8 cellular contexts compared by ENCODE assay signal in the genomic region with DNA sequence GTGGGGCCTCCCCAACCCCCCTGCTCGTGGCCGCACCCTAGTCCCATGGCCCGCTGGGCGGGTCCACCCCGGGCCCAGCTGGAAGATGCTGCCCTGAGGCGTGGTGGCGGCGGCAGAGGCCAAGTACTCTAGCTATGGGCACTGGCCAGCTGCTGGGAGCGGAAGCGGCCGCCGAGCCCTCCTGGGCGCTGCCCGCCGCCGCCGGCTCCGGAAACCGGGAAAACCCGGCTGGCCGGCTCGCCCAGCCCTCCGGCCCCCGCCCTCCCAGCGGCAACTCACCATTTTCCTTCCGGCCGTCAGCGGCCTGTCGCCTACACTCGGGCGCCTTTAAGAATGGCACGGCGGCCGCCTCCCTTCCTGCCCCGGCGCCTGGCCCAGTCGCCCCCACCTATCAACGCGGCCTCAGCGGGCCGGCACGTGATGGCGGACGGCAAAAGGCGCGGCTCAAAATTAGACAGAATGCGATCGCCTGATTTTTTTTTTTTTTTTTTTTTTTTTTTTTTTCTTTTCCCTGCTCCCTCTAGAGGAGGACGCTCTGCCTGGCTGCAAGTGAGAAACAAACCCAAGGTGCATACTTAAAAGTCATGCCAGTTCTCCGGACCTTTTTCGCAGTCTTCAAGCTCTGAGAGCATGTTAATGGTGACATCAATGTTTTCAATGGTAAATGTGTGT. TPM values are rescaled to one million over a fixed set of nuclear protein-coding genes. Genes with fewer than 3 reads are reported as not detected.
DNase-seq lines count a peak whose midpoint lies in the region; ATAC-seq and TF ChIP-seq lines count a peak whose summit lies in the region.

GMFB (minus strand) TSS at position 335 of the 672 bp plus-strand sequence; CDS start at position 282, 53 bp downstream.

- CTCF ChIA-PET in PC-9 (lab: Charles Lee): interaction anchor here (0.5 to 1.7 kb wide), 2 partner anchors 21 to 91 kb away, joined by 3 to 6 read pairs; partner anchors contain the start of gene CGRRF1

- H3K27me3 ChIP-seq in PC-9 (ENCODE audit: insufficient read depth, low read depth): no peaks in the 10 kb centered on the region
- H3K27me3 ChIP-seq in muscle layer of colon (ENCODE audit: control insufficient read depth in 1 of 2, insufficient read depth in 2 of 2, low read length in 2 of 2): no peaks in the 10 kb centered on the region

- peak within 1 kb of the TSS; percentile 98 for H3K9ac ChIP-seq in muscle layer of colon (ENCODE audit: low read length)

- H3K36me3 ChIP-seq in PC-9 (ENCODE audit: low read depth): no peaks in the 10 kb centered on the region
- H3K36me3 ChIP-seq in muscle layer of colon (ENCODE audit: insufficient read depth, low read length): no peaks in the 10 kb centered on the region

- peak; percentile 81 for ATAC-seq in GM21717 (IDR thresholded peaks at IDR 0.05; ENCODE audit: unreplicated experiment)

- POLR2A ChIA-PET in PC-9 (lab: Charles Lee; ENCODE audit: unreplicated experiment): interaction anchor here (0.7 to 1.0 kb wide), 2 partner anchors 21 to 46 kb away, joined by 3 to 6 read pairs; partner anchors contain the start of gene CGRRF1

- H2AFZ ChIP-seq in PC-9: peak within 1 kb of the TSS; percentile 91

- intact Hi-C loops in PC-9 (cut with micrococcal nuclease; ENCODE audit: unreplicated experiment): loop anchor here (2.0 to 10.0 kb wide), 3 partner anchors 20 to 166 kb away; partner anchors contain the start of genes CGRRF1 and CNIH1

- in situ Hi-C loops in KBM-7 (cut with MboI; ENCODE audit: low pct_unique_long_range_greater_than_20kb, low sequenced_read_pairs): no loop called here

- peaks cover 45% of the 10 kb centered on the region for H3K79me2 ChIP-seq in PC-9 (ENCODE audit: low read depth)

- peaks cover 30% of the 10 kb centered on the region for H3K4me1 ChIP-seq in PC-9 (replicated peaks; ENCODE audit: insufficient read depth)
- H3K4me1 ChIP-seq in muscle layer of colon (ENCODE audit: insufficient read depth, low read length): peaks cover 27% of the 10 kb centered on the region

- no TSS peak for BruUV-seq in PC-9 (replicated peaks; lab: Mats Ljungman, UMichigan)

- peak; percentile 83 for TF ChIP-seq POLR2A in erythroblast (IDR thresholded peaks at IDR 0.05; ENCODE audit: low read length)

- H3K4me2 ChIP-seq in PC-9: peak within 1 kb of the TSS; percentile 95

- no peaks in the 10 kb centered on the region for H3K9me2 ChIP-seq in PC-9 (ENCODE audit: insufficient read depth)

- H3K4me3 ChIP-seq in PC-9 (peak within 1 kb of the TSS; percentile 80), muscle layer of colon (ENCODE audit: low read depth in 1 of 2, low read length in 2 of 2) (peak within 1 kb of the TSS; percentile 82 to 96)

- no peaks in the 10 kb centered on the region for H4K20me1 ChIP-seq in PC-9 (ENCODE audit: insufficient read depth)

- H3K9me3 ChIP-seq in PC-9 (ENCODE audit: insufficient read depth, low read depth) (no peaks in the 10 kb centered on the region), muscle layer of colon (ENCODE audit: low read length) (no peaks in the 10 kb centered on the region)

- no peak for TF ChIP-seq CTCF in PC-9 (conservative IDR thresholded peaks at IDR 0.05)

- H3K27ac ChIP-seq in PC-9 (peak within 1 kb of the TSS; percentile 95), muscle layer of colon (ENCODE audit: low read depth, low read length) (peak within 1 kb of the TSS; percentile 95)

- peaks cover 32% of the 10 kb centered on the region for H3F3A ChIP-seq in PC-9 (ENCODE audit: insufficient read depth, low read depth)

- DNase-seq in DMS79 (lab: John Stamatoyannopoulos, UW) (peak; percentile 90), KBM-7 (peak; percentile 94), PC-9 (peak; percentile 85 to 94), erythroblast (lab: John Stamatoyannopoulos, UW) (peak; percentile 93 to 94)
- peak; percentile 89 for DNase-seq in activated T-cell treated with anti-CD3 and anti-CD28 coated beads, Interleukin-2, amount 50 U/mL, for 1 hour
- peak; percentile 74 for DNase-seq in stimulated activated CD8-positive, alpha-beta memory T cell treated with anti-CD3 and anti-CD28 coated beads, Interleukin-7, amount 100 ng/mL, for 24 hours (ENCODE audit: low read depth)

RNA-seq across cellular contexts. Expression of gene GMFB, which starts in this region (rescaled TPM):
- total RNA-seq in PC-9 (2021): 32.2 and 35.5 TPM in 2 replicates

Comparison
In these comparisons a context has a peak if more than half of its experiments do, and no peak if none do; other contexts are left out.
1. Peak in every context shown above with its lines: DNase-seq, ATAC-seq, H3K4me3 ChIP-seq and H3K27ac ChIP-seq.